In the genomic region with DNA sequence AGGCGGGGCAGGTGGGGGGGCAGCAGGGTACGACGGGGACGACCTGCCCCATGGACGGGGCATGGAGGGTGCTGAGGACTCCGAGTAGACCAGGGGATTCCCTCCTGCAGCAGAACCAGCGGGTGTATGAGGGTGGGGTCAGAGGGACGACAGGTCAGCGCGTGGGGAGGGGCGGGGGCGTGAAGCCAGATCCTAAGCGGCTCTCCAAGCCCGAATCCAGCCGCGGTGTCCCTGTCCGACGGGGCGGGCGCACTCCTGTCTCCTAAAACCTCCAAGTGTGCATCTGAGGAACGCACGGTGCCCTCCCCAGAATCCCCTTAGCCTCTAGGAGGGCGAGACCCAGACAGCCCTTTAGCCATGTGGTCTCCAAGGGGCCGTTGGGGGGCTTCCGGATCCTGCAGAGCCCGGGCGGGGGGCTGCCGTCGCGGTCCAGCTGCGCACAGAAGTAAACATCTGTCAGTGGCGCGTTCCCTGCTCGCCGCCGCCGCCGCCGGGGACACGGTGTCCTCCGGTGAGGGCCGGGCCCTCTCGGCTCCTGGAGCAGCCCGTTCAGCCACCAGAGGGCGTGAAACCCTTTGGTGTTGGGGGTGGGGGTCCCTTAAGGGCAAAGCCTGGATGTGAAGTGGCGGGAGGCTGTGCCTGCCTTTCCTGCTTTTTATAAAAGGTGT, we compare ENCODE assay signal across 8 cellular contexts. TPM values are rescaled to one million over a fixed set of nuclear protein-coding genes. Genes with fewer than 3 reads are reported as not detected.
DNase-seq lines count a peak whose midpoint lies in the region; ATAC-seq and TF ChIP-seq lines count a peak whose summit lies in the region.

No MANE protein-coding gene starts in this region.

- H3K4me3 ChIP-seq in CD4-positive, CD25-positive, alpha-beta regulatory T cell (ENCODE audit: low read depth, low read length) = no peak overlapping the region
- H3K4me3 ChIP-seq in fibroblast of villous mesenchyme (ENCODE audit: low read depth, low read length) (peak overlapping the region; percentile 32), trophoblast cell (ENCODE audit: low read depth, low read length) (peak overlapping the region; percentile 25)

- H3K79me2 ChIP-seq in trophoblast cell (ENCODE audit: control insufficient read depth, insufficient read depth, low read length, poor library complexity) = no peaks in the 10 kb centered on the region

- no peak overlapping the region for H3K23ac ChIP-seq in trophoblast cell (ENCODE audit: low read length)

- peaks cover 1% of the 10 kb centered on the region for H3K27me3 ChIP-seq in CD4-positive, CD25-positive, alpha-beta regulatory T cell (ENCODE audit: control insufficient read depth, insufficient read depth, low read length)
- H3K27me3 ChIP-seq in trophoblast cell (ENCODE audit: insufficient read depth, low read length) = peaks cover 5% of the 10 kb centered on the region

- H3K27ac Mint-ChIP-seq in CD4-positive, CD25-positive, alpha-beta regulatory T cell = no peak overlapping the region

- ATAC-seq in CD4-positive, CD25-positive, alpha-beta regulatory T cell (ENCODE audit: low read depth in 2 of 2) = peak in 1 of 2 donors; percentile 23
- ATAC-seq in HG03108 (IDR thresholded peaks at IDR 0.05; ENCODE audit: unreplicated experiment) = no peak

- H2AFZ ChIP-seq in trophoblast cell (ENCODE audit: insufficient read depth, low read length, poor library complexity) = peak overlapping the region; percentile 27

- no peak overlapping the region for H4K12ac ChIP-seq in trophoblast cell (ENCODE audit: low read depth, low read length)

- H3K36me3 ChIP-seq in CD4-positive, CD25-positive, alpha-beta regulatory T cell (ENCODE audit: control insufficient read depth, insufficient read depth, low read length) = no peaks in the 10 kb centered on the region
- no peaks in the 10 kb centered on the region for H3K36me3 ChIP-seq in trophoblast cell (ENCODE audit: control insufficient read depth in 1 of 2, insufficient read depth in 2 of 2, low read length in 2 of 2)

- H4K8ac ChIP-seq in trophoblast cell (ENCODE audit: low read depth, low read length) = no peak overlapping the region

- H3K27ac ChIP-seq in CD4-positive, CD25-positive, alpha-beta regulatory T cell (ENCODE audit: insufficient read depth, low read length, poor library complexity, severe bottlenecking) = no peak overlapping the region
- H3K27ac ChIP-seq in trophoblast cell (ENCODE audit: low read depth, low read length) = no peak overlapping the region

- H4K91ac ChIP-seq in trophoblast cell (ENCODE audit: low read depth, low read length) = no peak overlapping the region

- H2BK5ac ChIP-seq in trophoblast cell (ENCODE audit: low read depth, low read length, poor library complexity) = no peak overlapping the region

- no peaks in the 10 kb centered on the region for H3K79me1 ChIP-seq in trophoblast cell (ENCODE audit: low read length)

- H3K4me3 Mint-ChIP-seq in CD4-positive, CD25-positive, alpha-beta regulatory T cell = peak overlapping the region in 2 of 4 donors; percentile 36 to 63

- H3K14ac ChIP-seq in trophoblast cell (ENCODE audit: low read length) = no peak overlapping the region

- peak; percentile 39 to 53 (median 48) for DNase-seq in CD4-positive, CD25-positive, alpha-beta regulatory T cell
- DNase-seq in HT-29 (ENCODE audit: low spot score) = peak; percentile 35
- peak; percentile 35 for DNase-seq in NOMO-1 treated with DMSO at 0.1 percent for 48 hours (lab: John Stamatoyannopoulos, UW; ENCODE audit: unreplicated experiment)
- DNase-seq in activated T-cell treated with anti-CD3 and anti-CD28 coated beads, Interleukin-2, amount 50 U/mL, for 48 hours = peak; percentile 78 to 80
- DNase-seq in fibroblast of villous mesenchyme (ENCODE audit: low read depth) = peak; percentile 56
- DNase-seq in trophoblast cell = peak; percentile 15 to 73
- no peak for DNase-seq in GM19240 (ENCODE audit: insufficient read length, low spot score)

- H3K18ac ChIP-seq in trophoblast cell (ENCODE audit: low read length) = no peak overlapping the region

- H3K9me3 ChIP-seq in CD4-positive, CD25-positive, alpha-beta regulatory T cell (ENCODE audit: control insufficient read depth in 2 of 2, low read length in 2 of 2) = no peaks in the 10 kb centered on the region
- peaks cover 3% of the 10 kb centered on the region for H3K9me3 ChIP-seq in trophoblast cell (ENCODE audit: insufficient read depth, low read depth, low read length)

- no peak overlapping the region for H2BK120ac ChIP-seq in trophoblast cell (ENCODE audit: insufficient read depth, low read length, poor library complexity)

- H3K4me2 ChIP-seq in trophoblast cell (ENCODE audit: low read length) = peak overlapping the region; percentile 40

- H3K4me1 ChIP-seq in CD4-positive, CD25-positive, alpha-beta regulatory T cell (ENCODE audit: control insufficient read depth, insufficient read depth, low read length, poor library complexity, severe bottlenecking) = peaks cover 20% of the 10 kb centered on the region
- H3K4me1 ChIP-seq in trophoblast cell (ENCODE audit: control insufficient read depth in 1 of 2, insufficient read depth in 2 of 2, low read length in 2 of 2) = peaks cover 5 to 7% of the 10 kb centered on the region in 2 experiments

- H3K9me3 Mint-ChIP-seq in CD4-positive, CD25-positive, alpha-beta regulatory T cell = peaks cover 0 to 4% (median 0%) of the 10 kb centered on the region in 7 donors

- H2AK5ac ChIP-seq in trophoblast cell (ENCODE audit: low read length) = no peak overlapping the region

- H3K4me1 Mint-ChIP-seq in CD4-positive, CD25-positive, alpha-beta regulatory T cell = peaks cover 0 to 32% (median 4%) of the 10 kb centered on the region in 4 donors

- no CpG with 5 or more reads among the region's 46 CpGs for WGBS in trophoblast cell (ENCODE audit: extremely low coverage, insufficient coverage, insufficient read length)

- H3K4ac ChIP-seq in trophoblast cell (ENCODE audit: low read depth, low read length) = no peak overlapping the region

- no peak overlapping the region for H2BK12ac ChIP-seq in trophoblast cell (ENCODE audit: low read length)

- H3K36me3 Mint-ChIP-seq in CD4-positive, CD25-positive, alpha-beta regulatory T cell = no peaks in the 10 kb centered on the region

- H3K27me3 Mint-ChIP-seq in CD4-positive, CD25-positive, alpha-beta regulatory T cell = peaks cover 41% of the 10 kb centered on the region

- peak; percentile 76 for TF ChIP-seq CTCF in fibroblast of villous mesenchyme (IDR thresholded peaks at IDR 0.05; ENCODE audit: insufficient read depth, low read depth, low read length)

- no peak overlapping the region for H3K9ac ChIP-seq in trophoblast cell (ENCODE audit: low read length)

RNA-seq across cellular contexts. Expression of a gene that starts 0.7 kb away (rescaled TPM):
- not detected for total RNA-seq in CD4-positive, CD25-positive, alpha-beta regulatory T cell
- polyA plus RNA-seq in CD4-positive, CD25-positive, alpha-beta regulatory T cell = under 1 TPM in 2 of 4 donors, not detected in 2; 0.21 to 0.68 TPM
- total RNA-seq in HT-29 (2014; rRNA removed; shearing (Covaris generic)) = 0.21 TPM in 1 of 2 replicates, not detected in the other
- total RNA-seq in fibroblast of villous mesenchyme = 0.32 TPM in 1 of 2 replicates, not detected in the other
- 0.64 and 1.0 TPM in 2 replicates for polyA plus RNA-seq in trophoblast cell (2013)

RNA-seq across cellular contexts. Expression of a gene that starts 14.6 kb away (rescaled TPM):
- 129 TPM for total RNA-seq in CD4-positive, CD25-positive, alpha-beta regulatory T cell
- 10 to 100 TPM; 25.4 to 38.3 (median 31.8) TPM for polyA plus RNA-seq in CD4-positive, CD25-positive, alpha-beta regulatory T cell
- 81.1 and 90.4 TPM in 2 replicates for total RNA-seq in HT-29 (2014; rRNA removed; shearing (Covaris generic))
- total RNA-seq in fibroblast of villous mesenchyme = 15.8 and 19.9 TPM in 2 replicates
- polyA plus RNA-seq in trophoblast cell (2013) = 16.2 and 19.0 TPM in 2 replicates

RNA-seq across cellular contexts. Expression of a gene that starts 21.1 kb away (rescaled TPM):
- total RNA-seq in CD4-positive, CD25-positive, alpha-beta regulatory T cell = 3.5 TPM
- polyA plus RNA-seq in CD4-positive, CD25-positive, alpha-beta regulatory T cell = not detected
- total RNA-seq in HT-29 (2014; rRNA removed; shearing (Covaris generic)) = 2.1 and 3.9 TPM in 2 replicates
- total RNA-seq in fibroblast of villous mesenchyme = under 0.01 and 0.32 TPM in 2 replicates
- 1.9 and 2.1 TPM in 2 replicates for polyA plus RNA-seq in trophoblast cell (2013)

RNA-seq across cellular contexts. Expression of a gene that starts 33.9 kb away (rescaled TPM):
- total RNA-seq in CD4-positive, CD25-positive, alpha-beta regulatory T cell = not detected
- not detected for polyA plus RNA-seq in CD4-positive, CD25-positive, alpha-beta regulatory T cell
- total RNA-seq in HT-29 (2014; rRNA removed; shearing (Covaris generic)) = not detected in 2 replicates
- not detected in 2 replicates for total RNA-seq in fibroblast of villous mesenchyme
- 0.03 and 0.04 TPM in 2 replicates for polyA plus RNA-seq in trophoblast cell (2013)

RNA-seq across cellular contexts. Expression of a gene that starts 45.6 kb away (rescaled TPM):
- total RNA-seq in CD4-positive, CD25-positive, alpha-beta regulatory T cell = not detected
- polyA plus RNA-seq in CD4-positive, CD25-positive, alpha-beta regulatory T cell = not detected
- 2.8 and 3.9 TPM in 2 replicates for total RNA-seq in HT-29 (2014; rRNA removed; shearing (Covaris generic))
- total RNA-seq in fibroblast of villous mesenchyme = under 0.01 TPM in 1 of 2 replicates, not detected in the other
- polyA plus RNA-seq in trophoblast cell (2013) = 0.41 and 0.47 TPM in 2 replicates
